Comparison of ENCODE assay signal across 14 cellular contexts in genomic region chr6:127013865-127014264, GRCh38.
DNase-seq lines count a peak whose midpoint lies in the region; ATAC-seq and TF ChIP-seq lines count a peak whose summit lies in the region.
"Had no signal": no experiment of that assay in that cellular context is flagged by ENCODE, and none has a peak within 500 bp of the region (broad histone marks: within the 10 kb centered on the region; RNA-seq: fewer than 3 reads in every experiment).

No MANE protein-coding gene starts in this region.

- ATAC-seq in omental fat pad (ENCODE audit: low FRiP score) = no peak
- no peak for ATAC-seq in HG03175 (IDR thresholded peaks at IDR 0.05; ENCODE audit: unreplicated experiment)
- ATAC-seq: CD8-positive, alpha-beta T cell; GM12878; HCT116 had no signal

- in situ Hi-C loops in ACHN (cut with HindIII; ENCODE audit: low pct_ligation_motif_present, low pct_unique_long_range_greater_than_20kb, low sequenced_read_pairs) = no loop called here

- H3K36me3 ChIP-seq in kidney epithelial cell (ENCODE audit: control insufficient read depth, insufficient read depth, low read length) (no peaks in the 10 kb centered on the region), mesendoderm (ENCODE audit: control insufficient read depth, insufficient read depth, low read length) (no peaks in the 10 kb centered on the region)

- H3K9ac ChIP-seq in mesendoderm (ENCODE audit: low read length) = no peak overlapping the region
- H3K9ac ChIP-seq: GM23248 had no signal

- H3K4me2 ChIP-seq in mesendoderm (ENCODE audit: low read length) = no peak overlapping the region

- H3K27ac ChIP-seq in mesendoderm (ENCODE audit: low read depth, low read length) = no peak overlapping the region
- H3K27ac ChIP-seq: GM23248 had no signal

- WGBS in mesendoderm (ENCODE audit: extremely low coverage, insufficient coverage, low lambda C conversion rate) = no CpG with 5 or more reads among the region's 3 CpGs

- peak overlapping the region; percentile 74 for H2BK15ac ChIP-seq in mesendoderm (replicated peaks; ENCODE audit: low read depth)

- no peak overlapping the region for H2BK120ac ChIP-seq in mesendoderm (ENCODE audit: low read depth, low read length)

- no peak for TF ChIP-seq CTCF in kidney epithelial cell (IDR thresholded peaks at IDR 0.05; ENCODE audit: insufficient read depth, low read length, poor library complexity, severe bottlenecking)
- TF ChIP-seq CTCF in omental fat pad (IDR thresholded peaks at IDR 0.05) = no peak

- H2BK5ac ChIP-seq in mesendoderm (ENCODE audit: low read length) = no peak overlapping the region

- H3K4me1 ChIP-seq in mesendoderm (ENCODE audit: control insufficient read depth, low read depth, low read length) = no peaks in the 10 kb centered on the region

- H3K4me3 ChIP-seq in kidney epithelial cell (ENCODE audit: low read depth, low read length) (no peak overlapping the region), mesendoderm (ENCODE audit: low read length) (no peak overlapping the region)
- H3K4me3 ChIP-seq: GM12878, GM23248 had no signal

- no peak overlapping the region for H4K5ac ChIP-seq in mesendoderm (ENCODE audit: low read length)

- no peak overlapping the region for H2AK5ac ChIP-seq in mesendoderm (ENCODE audit: low read length)

- H3K79me1 ChIP-seq in mesendoderm (ENCODE audit: low read length) = no peaks in the 10 kb centered on the region

- DNase-seq in ACHN = peak; percentile 83
- DNase-seq in LHCN-M2 (ENCODE audit: low read depth) = peak; percentile 18
- DNase-seq in kidney epithelial cell (ENCODE audit: low read depth) = peak; percentile 16
- DNase-seq in mesendoderm = no peak
- no peak for DNase-seq in cerebellar nuclear complex (lab: John Stamatoyannopoulos, UW)
- no peak for DNase-seq in omental fat pad (ENCODE audit: low spot score)
- DNase-seq in AG08396 (ENCODE audit: low spot score) = no peak
- DNase-seq: 8988T; CD8-positive, alpha-beta T cell; COR-L47; GM23248 had no signal

- no peak overlapping the region for H3K18ac ChIP-seq in mesendoderm (ENCODE audit: low read length)

- no peak overlapping the region for H4K8ac ChIP-seq in mesendoderm (ENCODE audit: low read depth, low read length)

- no peak overlapping the region for H3K23ac ChIP-seq in mesendoderm (ENCODE audit: low read length)

- H3K79me2 ChIP-seq in mesendoderm (ENCODE audit: control insufficient read depth, insufficient read depth, low read length) = no peaks in the 10 kb centered on the region

- no peak overlapping the region for H3K56ac ChIP-seq in mesendoderm (ENCODE audit: low read length)

- no peak overlapping the region for H3K4ac ChIP-seq in mesendoderm (ENCODE audit: low read depth, low read length)

- H3K27me3 ChIP-seq in kidney epithelial cell (ENCODE audit: control insufficient read depth, insufficient read depth, low read length) = no peaks in the 10 kb centered on the region
- H3K27me3 ChIP-seq in mesendoderm (ENCODE audit: insufficient read depth, low read length, poor library complexity) = no peaks in the 10 kb centered on the region

Comparison
In these comparisons a context has a peak if more than half of its experiments do, and no peak if none do; other contexts are left out.
1. DNase-seq: peak in ACHN (single experiment), LHCN-M2 (single experiment) and kidney epithelial cell (single experiment); none in mesendoderm (single experiment), cerebellar nuclear complex (0 of 2), omental fat pad (single experiment) and AG08396 (single experiment).